In genomic region chr21:23939369-23940065, GRCh38 we compare ENCODE assay signal across 13 cellular contexts.
"Had no signal": no experiment of that assay in that cellular context is flagged by ENCODE, and none has a peak within 500 bp of the region (broad histone marks: within the 10 kb centered on the region; RNA-seq: fewer than 3 reads in every experiment).

No MANE protein-coding gene starts in this region.

- H3K36me3 ChIP-seq: brain microvascular endothelial cell, sigmoid colon, upper lobe of left lung had no signal

- H3K4me3 ChIP-seq: sigmoid colon, upper lobe of left lung had no signal

- H3K27me3 ChIP-seq: brain microvascular endothelial cell, sigmoid colon, upper lobe of left lung had no signal

- DNase-seq: activated CD4-positive, alpha-beta T cell treated with anti-CD3 and anti-CD28 coated beads, Interleukin-2, amount 50 U/mL, for 48 hours; activated CD4-positive, CD25-positive, alpha-beta regulatory T cell treated with anti-CD3 and anti-CD28 coated beads, Interleukin-2, amount 50 U/mL, for 72 hours; activated gamma-delta T cell; activated naive CD8-positive, alpha-beta T cell treated with anti-CD3 and anti-CD28 coated beads for 36 hours; activated T-cell treated with anti-CD3 and anti-CD28 coated beads, Interleukin-2, amount 50 U/mL, for 48 hours; brain microvascular endothelial cell; cerebellar nuclear complex; dermis blood vessel endothelial cell; hypothalamus; kidney glomerular epithelial cell; mesendoderm; sigmoid colon; upper lobe of left lung had no signal

- H3K4me1 ChIP-seq: sigmoid colon, upper lobe of left lung had no signal

- H3K27ac ChIP-seq: brain microvascular endothelial cell, sigmoid colon, upper lobe of left lung had no signal

- H3K9me3 ChIP-seq: sigmoid colon, upper lobe of left lung had no signal
